Comparison of ENCODE assay signal across 27 cellular contexts in the genomic region with DNA sequence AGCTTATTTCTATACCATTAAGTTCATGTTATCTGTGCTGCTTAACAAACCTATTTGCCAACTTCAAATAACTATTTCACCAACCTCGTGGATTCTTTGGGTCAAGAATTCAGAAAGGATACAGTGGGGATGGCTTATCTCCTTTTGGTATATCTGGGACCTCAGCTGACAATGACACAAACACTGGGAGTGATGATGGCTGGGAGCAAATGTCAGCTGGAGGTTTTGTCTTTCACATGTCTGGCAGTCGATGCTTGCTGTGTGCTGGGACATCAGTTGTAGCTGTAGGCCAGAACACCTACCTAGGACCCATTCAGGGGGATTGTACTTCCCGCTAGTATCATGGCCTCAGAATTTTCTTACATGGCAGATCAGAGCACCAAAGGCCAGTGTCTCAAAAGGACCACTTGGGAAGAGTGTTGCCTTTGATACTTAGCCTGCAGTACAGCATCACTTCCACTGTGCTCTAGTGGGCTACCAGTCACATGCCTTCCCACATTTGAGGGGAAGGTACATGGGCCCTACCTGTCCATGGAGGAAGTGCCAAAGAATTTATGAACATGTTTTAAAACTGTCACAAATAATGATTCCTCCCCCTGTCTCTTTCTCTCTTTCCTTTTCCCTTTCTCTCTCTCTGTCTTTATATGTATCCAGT.
"Had no signal": no experiment of that assay in that cellular context is flagged by ENCODE, and none has a peak within 500 bp of the region (broad histone marks: within the 10 kb centered on the region; RNA-seq: fewer than 3 reads in every experiment).

No MANE protein-coding gene starts in this region.

- H3K36me3 ChIP-seq: left lung, lower lobe of right lung, ovary, right atrium auricular region, right lobe of liver, suprapubic skin, thoracic aorta, tibial artery, uterus had no signal

- H3K9me3 Mint-ChIP-seq: immature natural killer cell; natural killer cell treated with Interleukin-12 subunit alpha and Interleukin-12 subunit beta and Interleukin-15 and Interleukin-18, amount 100 ng/mL, for 72 hours; stimulated activated naive CD8-positive, alpha-beta T cell treated with anti-CD3 and anti-CD28 coated beads, Interleukin-15, Interleukin-2, amounts not matched to agents 100 ng/mL and 50 ng/mL, for 24 hours had no signal

- H3K27me3 ChIP-seq: left lung, ovary, right atrium auricular region, right lobe of liver, tibial artery, uterus had no signal

- ATAC-seq: left colon; left lung; lower lobe of right lung; naive thymus-derived CD4-positive, alpha-beta T cell; natural killer cell treated with Interleukin-12 subunit alpha and Interleukin-12 subunit beta and Interleukin-15 and Interleukin-18, amount 100 ng/mL, for 72 hours; right lobe of liver had no signal

- H3K36me3 Mint-ChIP-seq: immature natural killer cell; mesothelial cell of epicardium; natural killer cell treated with Interleukin-12 subunit alpha and Interleukin-12 subunit beta and Interleukin-15 and Interleukin-18, amount 100 ng/mL, for 72 hours had no signal

- H3K4me1 Mint-ChIP-seq: immature natural killer cell had no signal

- H3K27ac Mint-ChIP-seq: immature natural killer cell; mesothelial cell of epicardium; naive thymus-derived CD4-positive, alpha-beta T cell; natural killer cell treated with Interleukin-12 subunit alpha and Interleukin-12 subunit beta and Interleukin-15 and Interleukin-18, amount 100 ng/mL, for 72 hours; progenitor cell of endocrine pancreas; stimulated activated naive CD8-positive, alpha-beta T cell treated with anti-CD3 and anti-CD28 coated beads, Interleukin-15, Interleukin-2, amounts not matched to agents 100 ng/mL and 50 ng/mL, for 24 hours had no signal

- H3K4me3 ChIP-seq: left lung, lower lobe of right lung, ovary, right atrium auricular region, right lobe of liver, smooth muscle cell, suprapubic skin, thoracic aorta, tibial artery, uterus had no signal

- H3K4me3 Mint-ChIP-seq: immature natural killer cell; mesothelial cell of epicardium; naive thymus-derived CD4-positive, alpha-beta T cell; natural killer cell treated with Interleukin-12 subunit alpha and Interleukin-12 subunit beta and Interleukin-15 and Interleukin-18, amount 100 ng/mL, for 72 hours; stimulated activated naive CD8-positive, alpha-beta T cell treated with anti-CD3 and anti-CD28 coated beads, Interleukin-15, Interleukin-2, amounts not matched to agents 100 ng/mL and 50 ng/mL, for 24 hours had no signal

- H3K4me1 ChIP-seq: left lung, lower lobe of right lung, right atrium auricular region, right lobe of liver, suprapubic skin, tibial artery, uterus had no signal

- H3K9me3 ChIP-seq: left lung, lower lobe of right lung, ovary, right atrium auricular region, right lobe of liver, suprapubic skin, thoracic aorta, tibial artery, uterus had no signal

- H3K27ac ChIP-seq: left lung, lower lobe of right lung, ovary, right atrium auricular region, right lobe of liver, suprapubic skin, thoracic aorta, tibial artery, uterus had no signal

- FAIRE-seq: islet of Langerhans, kidney had no signal

- DNase-seq: hypothalamus; immature natural killer cell; kidney; left colon; left lung; lower lobe of right lung; mammary epithelial cell; mesenchymal stem cell; naive thymus-derived CD4-positive, alpha-beta T cell; ovary; right lobe of liver; stimulated activated CD4-positive, alpha-beta T cell treated with anti-CD3 and anti-CD28 coated beads, Interleukin-1b, Interleukin-23, amount 100 ng/mL, for 48 hours; stimulated activated CD4-positive, alpha-beta T cell treated with anti-CD3 and anti-CD28 coated beads, Interleukin-2, amount 100 ng/mL, for 48 hours; stimulated activated CD4-positive, alpha-beta T cell treated with anti-CD3 and anti-CD28 coated beads, Interleukin-4, amount 100 ng/mL, for 4 hours; stimulated activated CD8-positive, alpha-beta memory T cell treated with anti-CD3 and anti-CD28 coated beads, Interleukin-4, amount 100 ng/mL, for 48 hours; stimulated activated naive CD4-positive, alpha-beta T cell; tibial artery; uterus had no signal

- H3K4me2 ChIP-seq: smooth muscle cell had no signal
